10 cellular contexts compared by ENCODE assay signal in the genomic region with DNA sequence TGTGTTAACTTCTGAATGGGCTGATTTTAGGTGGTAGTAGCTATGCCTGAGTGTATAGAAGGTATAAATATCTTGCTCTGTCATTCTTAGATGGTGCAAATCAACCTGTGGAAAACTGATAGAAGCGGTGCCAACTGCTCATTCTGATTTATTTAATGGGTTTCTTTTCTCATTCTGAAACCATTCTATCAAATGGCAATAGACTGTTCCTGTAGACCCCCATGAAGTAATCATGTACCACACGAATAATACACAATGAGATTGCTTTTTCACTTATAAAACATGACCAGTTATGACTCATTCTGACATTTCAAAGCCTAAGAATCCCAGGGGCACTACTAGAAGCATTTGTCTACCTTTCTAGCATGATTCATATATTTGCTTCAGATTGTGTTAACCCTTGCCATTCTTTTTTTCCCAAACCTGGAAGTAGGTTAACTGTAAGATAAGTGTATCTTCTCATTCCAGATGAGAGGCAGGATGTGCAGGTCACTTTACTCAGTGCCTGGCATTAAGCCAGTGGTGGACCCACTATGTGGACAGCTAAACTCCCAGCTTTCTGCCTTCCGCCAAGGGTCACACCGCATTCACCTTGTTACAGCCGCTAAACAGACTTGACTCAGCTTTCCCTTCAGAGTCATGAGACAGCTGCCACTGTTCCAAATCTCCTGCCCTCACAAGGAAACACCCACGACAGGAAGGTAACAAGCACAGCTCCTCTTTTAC. TPM values are rescaled to one million over a fixed set of nuclear protein-coding genes. Genes with fewer than 3 reads are reported as not detected.
DNase-seq lines count a peak whose midpoint lies in the region; ATAC-seq, FAIRE-seq and TF ChIP-seq lines count a peak whose summit lies in the region.
"Had no signal": no experiment of that assay in that cellular context is flagged by ENCODE, and none has a peak within 500 bp of the region (broad histone marks: within the 10 kb centered on the region; RNA-seq: fewer than 3 reads in every experiment).

No MANE protein-coding gene starts in this region.

- TF ChIP-seq RAD21 in A549 (conservative IDR thresholded peaks at IDR 0.05 in 1 of 2, IDR thresholded peaks at IDR 0.05 in 1 of 2) = peak; percentile 7 to 29; a peak in 2 of 5 replicates

- H3K36me3 Mint-ChIP-seq in activated naive CD4-positive, alpha-beta T cell treated with anti-CD3 and anti-CD28 coated beads for 36 hours (ENCODE audit: low read depth) = no peaks in the 10 kb centered on the region
- H3K36me3 Mint-ChIP-seq in progenitor cell of endocrine pancreas (ENCODE audit: insufficient read depth) = no peaks in the 10 kb centered on the region
- H3K36me3 Mint-ChIP-seq: naive thymus-derived CD8-positive, alpha-beta T cell had no signal

- H3K4me1 Mint-ChIP-seq in activated naive CD4-positive, alpha-beta T cell treated with anti-CD3 and anti-CD28 coated beads for 36 hours (ENCODE audit: low read depth) = peaks cover 24% of the 10 kb centered on the region
- H3K4me1 Mint-ChIP-seq in progenitor cell of endocrine pancreas (ENCODE audit: low read depth) = no peaks in the 10 kb centered on the region

- H3K4me2 ChIP-seq in A549 = peak overlapping the region; percentile 54

- H3K27ac Mint-ChIP-seq in activated naive CD4-positive, alpha-beta T cell treated with anti-CD3 and anti-CD28 coated beads for 36 hours = peak overlapping the region; percentile 86
- no peak overlapping the region for H3K27ac Mint-ChIP-seq in progenitor cell of endocrine pancreas

- no peak for TF ChIP-seq POLR2A in A549 (IDR thresholded peaks at IDR 0.05; ENCODE audit: low read length)

- H3K27ac ChIP-seq in A549 = peak overlapping the region; percentile 79 to 91

- intact Hi-C loops in activated naive CD4-positive, alpha-beta T cell treated with anti-CD3 and anti-CD28 coated beads for 36 hours (cut with micrococcal nuclease) = loop anchor here (1.0 kb wide), 3 partner anchors 13 to 72 kb away; no protein-coding TSS in a partner anchor

- under 1% methylated on average over 6 of the region's 6 CpGs for WGBS in A549 (ENCODE audit: missing lambda C conversion rate)

- FAIRE-seq in A549 (lab: Jason Lieb, UNC) = peak; percentile 100
- FAIRE-seq: D721Med had no signal

- CTCF ChIA-PET in A549 (lab: Yijun Ruan, JAX) = interaction anchor here (0.6 to 34.0 kb wide), 5 partner anchors 9 to 122 kb away, joined by 3 to 1477 read pairs (median 57); a partner anchor contains a TSS
- CTCF ChIA-PET in activated naive CD4-positive, alpha-beta T cell treated with anti-CD3 and anti-CD28 coated beads for 36 hours (lab: Charles Lee) = interaction anchor here (0.6 to 3.6 kb wide), 8 partner anchors 9 to 118 kb away, joined by 3 to 16 read pairs (median 5); no protein-coding TSS in a partner anchor

- POLR2A ChIA-PET in A549 (lab: Yijun Ruan, JAX) = interaction anchor here (1.1 to 1.7 kb wide), 2 partner anchors 24 to 118 kb away, joined by 4 to 7 read pairs; a partner anchor contains a TSS

- TF ChIP-seq CTCF in A549 (IDR thresholded peaks at IDR 0.05) = no peak
- TF ChIP-seq CTCF in progenitor cell of endocrine pancreas (IDR thresholded peaks at IDR 0.05; ENCODE audit: unreplicated experiment) = no peak

- TF ChIP-seq EP300 in A549 (IDR thresholded peaks at IDR 0.05) = peak; percentile 53 to 70; a peak in 2 of 5 replicates

- H3K9me3 Mint-ChIP-seq in activated naive CD4-positive, alpha-beta T cell treated with anti-CD3 and anti-CD28 coated beads for 36 hours = no peaks in the 10 kb centered on the region
- no peaks in the 10 kb centered on the region for H3K9me3 Mint-ChIP-seq in progenitor cell of endocrine pancreas (ENCODE audit: low read depth)
- H3K9me3 Mint-ChIP-seq: naive thymus-derived CD8-positive, alpha-beta T cell had no signal

- ATAC-seq in A549 (peak; percentile 90 to 96), GM18907 (IDR thresholded peaks at IDR 0.05; ENCODE audit: unreplicated experiment) (no peak), GM18498 (IDR thresholded peaks at IDR 0.05; ENCODE audit: unreplicated experiment) (no peak), HG02981 (IDR thresholded peaks at IDR 0.05; ENCODE audit: unreplicated experiment) (no peak)
- ATAC-seq: naive thymus-derived CD8-positive, alpha-beta T cell had no signal

- DNase-seq in A549 (ENCODE audit: low read depth in 1 of 2, low spot score in 1 of 2) = peak; percentile 96 to 98
- peak; percentile 31 for DNase-seq in HT-29 (ENCODE audit: low spot score)
- peak; percentile 70 for DNase-seq in activated naive CD4-positive, alpha-beta T cell treated with anti-CD3 and anti-CD28 coated beads for 36 hours
- DNase-seq in kidney glomerular epithelial cell (lab: John Stamatoyannopoulos, UW) = peak; percentile 97
- no peak for DNase-seq in progenitor cell of endocrine pancreas (ENCODE audit: low spot score, unreplicated experiment)
- DNase-seq: naive thymus-derived CD8-positive, alpha-beta T cell had no signal

- H3K4me3 Mint-ChIP-seq in activated naive CD4-positive, alpha-beta T cell treated with anti-CD3 and anti-CD28 coated beads for 36 hours = no peak overlapping the region
- no peak overlapping the region for H3K4me3 Mint-ChIP-seq in progenitor cell of endocrine pancreas (ENCODE audit: low read depth)
- H3K4me3 Mint-ChIP-seq: naive thymus-derived CD8-positive, alpha-beta T cell had no signal

- H3K4me1 ChIP-seq in A549 = peaks cover 51% of the 10 kb centered on the region

- no peaks in the 10 kb centered on the region for H3K9me3 ChIP-seq in A549

- peaks cover 2% of the 10 kb centered on the region for H3K27me3 Mint-ChIP-seq in activated naive CD4-positive, alpha-beta T cell treated with anti-CD3 and anti-CD28 coated beads for 36 hours (ENCODE audit: low read depth)
- peaks cover 11% of the 10 kb centered on the region for H3K27me3 Mint-ChIP-seq in progenitor cell of endocrine pancreas

- no peak overlapping the region for H3K4me3 ChIP-seq in A549

TF ChIP-seq in A549, 52 proteins besides CTCF, POLR2A, EP300 and RAD21 (continues in another document):
- TF ChIP-seq, protein P1, sequence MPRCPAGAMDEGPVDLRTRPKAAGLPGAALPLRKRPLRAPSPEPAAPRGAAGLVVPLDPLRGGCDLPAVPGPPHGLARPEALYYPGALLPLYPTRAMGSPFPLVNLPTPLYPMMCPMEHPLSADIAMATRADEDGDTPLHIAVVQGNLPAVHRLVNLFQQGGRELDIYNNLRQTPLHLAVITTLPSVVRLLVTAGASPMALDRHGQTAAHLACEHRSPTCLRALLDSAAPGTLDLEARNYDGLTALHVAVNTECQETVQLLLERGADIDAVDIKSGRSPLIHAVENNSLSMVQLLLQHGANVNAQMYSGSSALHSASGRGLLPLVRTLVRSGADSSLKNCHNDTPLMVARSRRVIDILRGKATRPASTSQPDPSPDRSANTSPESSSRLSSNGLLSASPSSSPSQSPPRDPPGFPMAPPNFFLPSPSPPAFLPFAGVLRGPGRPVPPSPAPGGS (IDR thresholded peaks at IDR 0.05) = peak; percentile 83; the same call in 2 of the 3 replicates

RNA-seq across cellular contexts. Expression of a gene that starts 16.4 kb away (rescaled TPM):
- polyA plus RNA-seq in A549 (2011; rRNA removed) = not detected in 2 replicates
- not detected in 2 replicates for polyA plus RNA-seq in A549 (2012; cell fraction: cytosol; rRNA removed)
- polyA plus RNA-seq in A549 (2012; cell fraction: nucleus; rRNA removed) = 0.08 TPM in 1 of 2 replicates, not detected in the other
- polyA plus RNA-seq in A549 (2017; fragmentation: RNase III; extraction: RNeasy Plus Mini Kit Qiagen cat#74134 plus additional on column Dnase treatment) = not detected in 3 replicates
- not detected in 2 replicates for polyA minus RNA-seq in A549 (2011; rRNA and poly(A)+ RNA removed)
- not detected in 2 replicates for total RNA-seq in HT-29 (2014; rRNA removed; shearing (Covaris generic))
- total RNA-seq in activated naive CD4-positive, alpha-beta T cell treated with anti-CD3 and anti-CD28 coated beads for 36 hours = under 1 TPM; 0.30 to 0.64 TPM
- 0.84 and 1.4 TPM in 2 replicates for total RNA-seq in progenitor cell of endocrine pancreas

RNA-seq across cellular contexts. Expression of a gene that starts 19.7 kb away (rescaled TPM):
- polyA plus RNA-seq in A549 (2011; rRNA removed) = not detected in 2 replicates
- polyA plus RNA-seq in A549 (2012; cell fraction: cytosol; rRNA removed) = not detected in 2 replicates
- not detected in 2 replicates for polyA plus RNA-seq in A549 (2012; cell fraction: nucleus; rRNA removed)
- not detected in 3 replicates for polyA plus RNA-seq in A549 (2017; fragmentation: RNase III; extraction: RNeasy Plus Mini Kit Qiagen cat#74134 plus additional on column Dnase treatment)
- not detected in 2 replicates for polyA minus RNA-seq in A549 (2011; rRNA and poly(A)+ RNA removed)
- not detected in 2 replicates for total RNA-seq in HT-29 (2014; rRNA removed; shearing (Covaris generic))
- total RNA-seq in activated naive CD4-positive, alpha-beta T cell treated with anti-CD3 and anti-CD28 coated beads for 36 hours = not detected
- total RNA-seq in progenitor cell of endocrine pancreas = not detected in 2 replicates

RNA-seq across cellular contexts. Expression of a gene that starts 24.5 kb away (rescaled TPM):
- polyA plus RNA-seq in A549 (2011; rRNA removed) (6.2 and 8.0 TPM in 2 replicates), A549 (2017; fragmentation: RNase III; extraction: RNeasy Plus Mini Kit Qiagen cat#74134 plus additional on column Dnase treatment) (6.2 to 10.9 TPM (median 10.4 TPM) in 3 replicates)
- polyA plus RNA-seq in A549 (2012; cell fraction: cytosol; rRNA removed) = 7.9 and 11.7 TPM in 2 replicates
- 16.2 and 19.5 TPM in 2 replicates for polyA plus RNA-seq in A549 (2012; cell fraction: nucleus; rRNA removed)
- 8.2 and 8.4 TPM in 2 replicates for polyA minus RNA-seq in A549 (2011; rRNA and poly(A)+ RNA removed)
- total RNA-seq in HT-29 (2014; rRNA removed; shearing (Covaris generic)) = 0.16 and 0.28 TPM in 2 replicates
- total RNA-seq in activated naive CD4-positive, alpha-beta T cell treated with anti-CD3 and anti-CD28 coated beads for 36 hours = 1 to 10 TPM; 4.1 to 5.3 TPM
- total RNA-seq in progenitor cell of endocrine pancreas = 19.6 and 20.3 TPM in 2 replicates

RNA-seq across cellular contexts. Expression of a gene that starts 37.5 kb away (rescaled TPM):
- polyA plus RNA-seq in A549 (2011; rRNA removed) (0.16 TPM in 1 of 2 replicates, not detected in the other), A549 (2017; fragmentation: RNase III; extraction: RNeasy Plus Mini Kit Qiagen cat#74134 plus additional on column Dnase treatment) (0.03 to 0.04 TPM in 2 of 3 replicates, not detected in the other)
- 0.01 TPM in 1 of 2 replicates, not detected in the other for polyA plus RNA-seq in A549 (2012; cell fraction: cytosol; rRNA removed)
- polyA plus RNA-seq in A549 (2012; cell fraction: nucleus; rRNA removed) = 0.02 and 0.05 TPM in 2 replicates
- polyA minus RNA-seq in A549 (2011; rRNA and poly(A)+ RNA removed) = not detected in 2 replicates
- not detected in 2 replicates for total RNA-seq in HT-29 (2014; rRNA removed; shearing (Covaris generic))
- under 1 TPM; 0.62 to 0.74 TPM for total RNA-seq in activated naive CD4-positive, alpha-beta T cell treated with anti-CD3 and anti-CD28 coated beads for 36 hours
- total RNA-seq in progenitor cell of endocrine pancreas = 0.09 TPM in 1 of 2 replicates, not detected in the other
- total RNA-seq: naive thymus-derived CD8-positive, alpha-beta T cell had no signal
- polyA plus RNA-seq: naive thymus-derived CD8-positive, alpha-beta T cell had no signal

RNA-seq across cellular contexts. Expression of a gene that starts 47.9 kb away (rescaled TPM):
- polyA plus RNA-seq in A549 (2011; rRNA removed) (185 and 210 TPM in 2 replicates), A549 (2017; fragmentation: RNase III; extraction: RNeasy Plus Mini Kit Qiagen cat#74134 plus additional on column Dnase treatment) (388 to 426 TPM (median 424 TPM) in 3 replicates)
- polyA plus RNA-seq in A549 (2012; cell fraction: cytosol; rRNA removed) = 152 and 203 TPM in 2 replicates
- polyA plus RNA-seq in A549 (2012; cell fraction: nucleus; rRNA removed) = 129 and 138 TPM in 2 replicates
- polyA minus RNA-seq in A549 (2011; rRNA and poly(A)+ RNA removed) = 81.0 and 92.3 TPM in 2 replicates
- total RNA-seq in HT-29 (2014; rRNA removed; shearing (Covaris generic)) = 111 and 114 TPM in 2 replicates
- 100 to 1,000 TPM; 120 to 130 TPM for total RNA-seq in activated naive CD4-positive, alpha-beta T cell treated with anti-CD3 and anti-CD28 coated beads for 36 hours
- total RNA-seq in progenitor cell of endocrine pancreas = 168 and 178 TPM in 2 replicates

Comparison
In these comparisons a context has a peak if more than half of its experiments do, and no peak if none do; other contexts are left out.
1. ATAC-seq: peak in A549 (2 of 2); none in GM18907 (single experiment), GM18498 (single experiment) and HG02981 (single experiment).